16 cellular contexts compared by ENCODE assay signal in the genomic region with DNA sequence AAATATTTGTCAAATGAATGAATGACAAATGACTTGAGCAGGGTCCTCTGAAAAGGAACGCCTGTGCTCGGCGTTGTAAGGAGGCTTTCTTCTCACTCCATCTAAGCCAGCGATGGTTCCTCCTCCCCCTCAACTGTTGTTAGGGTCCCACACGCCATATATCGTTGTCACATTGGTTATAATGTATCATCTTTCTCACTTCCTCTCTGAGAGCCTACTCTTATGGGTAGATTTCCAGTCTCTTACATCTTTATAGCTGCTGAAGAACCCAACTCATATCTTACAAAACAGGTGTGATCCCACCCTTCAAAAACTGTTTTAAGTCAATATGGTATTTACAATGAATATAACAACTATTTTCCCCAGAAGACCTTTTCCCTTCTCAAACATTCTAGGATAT.
DNase-seq lines count a peak whose midpoint lies in the region; ATAC-seq and TF ChIP-seq lines count a peak whose summit lies in the region.
"Had no signal": no experiment of that assay in that cellular context is flagged by ENCODE, and none has a peak within 500 bp of the region (broad histone marks: within the 10 kb centered on the region; RNA-seq: fewer than 3 reads in every experiment).

No MANE protein-coding gene starts in this region.

- H3K4me3 Mint-ChIP-seq in Caco-2 (ENCODE audit: unreplicated experiment), result no peak overlapping the region
- no peak overlapping the region for H3K4me3 Mint-ChIP-seq in endothelial cell (ENCODE audit: unreplicated experiment)
- H3K4me3 Mint-ChIP-seq in stimulated activated memory B cell treated with anti-CD40 and anti-IgM and Interleukin-4, amounts not matched to agents 10 μg/mL and 1 μg/mL and 100 μg/mL, for 72 hours, result no peak overlapping the region
- H3K4me3 Mint-ChIP-seq: CD4-positive, alpha-beta T cell; H9; IgD-negative memory B cell had no signal

- no peak for ATAC-seq in stimulated activated memory B cell treated with anti-CD40 and anti-IgM and Interleukin-4, amounts not matched to agents 10 μg/mL and 1 μg/mL and 100 μg/mL, for 72 hours
- ATAC-seq: HepG2 had no signal

- no peak for DNase-seq in Caco-2
- DNase-seq in MV-4-11 (lab: John Stamatoyannopoulos, UW), result peak; percentile 21
- no peak for DNase-seq in endothelial cell (ENCODE audit: low spot score)
- no peak for DNase-seq in GM10266 (ENCODE audit: extremely low spot score)
- no peak for DNase-seq in A673 (ENCODE audit: low spot score)
- DNase-seq: ACHN; BE2C; C1 segment of cervical spinal cord; CD4-positive, alpha-beta T cell; DMS79; GDM1; H9; KBM-7 had no signal

- no peaks in the 10 kb centered on the region for H3K36me3 ChIP-seq in Caco-2 (ENCODE audit: control insufficient read depth, insufficient read depth, low read length)
- H3K36me3 ChIP-seq in A673 (ENCODE audit: insufficient read depth, low read length, poor library complexity, severe bottlenecking), result no peaks in the 10 kb centered on the region
- H3K36me3 ChIP-seq: BE2C had no signal

- H3K4me1 Mint-ChIP-seq in Caco-2 (ENCODE audit: low read depth, unreplicated experiment) (peaks cover 52% of the 10 kb centered on the region), endothelial cell (ENCODE audit: unreplicated experiment) (peaks cover 19% of the 10 kb centered on the region)
- H3K4me1 Mint-ChIP-seq in stimulated activated memory B cell treated with anti-CD40 and anti-IgM and Interleukin-4, amounts not matched to agents 10 μg/mL and 1 μg/mL and 100 μg/mL, for 72 hours, result no peaks in the 10 kb centered on the region

- H3K36me3 Mint-ChIP-seq in Caco-2 (ENCODE audit: insufficient read depth, unreplicated experiment) (no peaks in the 10 kb centered on the region), endothelial cell (ENCODE audit: low read depth, unreplicated experiment) (no peaks in the 10 kb centered on the region)
- no peaks in the 10 kb centered on the region for H3K36me3 Mint-ChIP-seq in stimulated activated memory B cell treated with anti-CD40 and anti-IgM and Interleukin-4, amounts not matched to agents 10 μg/mL and 1 μg/mL and 100 μg/mL, for 72 hours
- H3K36me3 Mint-ChIP-seq: IgD-negative memory B cell had no signal

- intact Hi-C loops in Caco-2 (cut with micrococcal nuclease; ENCODE audit: unreplicated experiment) (no loop called here), A673 (cut with micrococcal nuclease; ENCODE audit: unreplicated experiment) (no loop called here)

- BruUV-seq in Caco-2 (replicated peaks; lab: Mats Ljungman, UMichigan) (no TSS peak), A673 (replicated peaks; lab: Mats Ljungman, UMichigan) (no TSS peak)

- no peak overlapping the region for H3K27ac ChIP-seq in A673 (ENCODE audit: low read depth, low read length, poor library complexity, severe bottlenecking)

- H3K4me3 ChIP-seq in Caco-2 (ENCODE audit: low read depth, low read length) (no peak overlapping the region), A673 (ENCODE audit: low read depth, low read length, poor library complexity, severe bottlenecking) (no peak overlapping the region)

- H3K4me1 ChIP-seq in Caco-2, result peaks cover 48% of the 10 kb centered on the region
- no peaks in the 10 kb centered on the region for H3K4me1 ChIP-seq in A673 (ENCODE audit: insufficient read depth, low read length, poor library complexity, severe bottlenecking)
- H3K4me1 ChIP-seq: BE2C had no signal

- H3K9me3 ChIP-seq in Caco-2, result no peaks in the 10 kb centered on the region
- H3K9me3 ChIP-seq in A673 (ENCODE audit: low read depth, low read length, poor library complexity, severe bottlenecking), result no peaks in the 10 kb centered on the region
- H3K9me3 ChIP-seq: BE2C had no signal

- peak overlapping the region; percentile 44 for H3K27ac Mint-ChIP-seq in Caco-2 (ENCODE audit: unreplicated experiment)
- H3K27ac Mint-ChIP-seq in endothelial cell (ENCODE audit: unreplicated experiment), result peak overlapping the region; percentile 13
- H3K27ac Mint-ChIP-seq in stimulated activated memory B cell treated with anti-CD40 and anti-IgM and Interleukin-4, amounts not matched to agents 10 μg/mL and 1 μg/mL and 100 μg/mL, for 72 hours, result no peak overlapping the region
- H3K27ac Mint-ChIP-seq: CD4-positive, alpha-beta T cell; IgD-negative memory B cell had no signal

- H3K27me3 ChIP-seq in Caco-2 (replicated peaks; ENCODE audit: control insufficient read depth, insufficient read depth, low read length) (no peaks in the 10 kb centered on the region), A673 (replicated peaks; ENCODE audit: insufficient read depth, low read depth, low read length, poor library complexity) (peaks cover 12% of the 10 kb centered on the region)

- no peaks in the 10 kb centered on the region for H3K9me3 Mint-ChIP-seq in Caco-2 (ENCODE audit: unreplicated experiment)
- no peaks in the 10 kb centered on the region for H3K9me3 Mint-ChIP-seq in endothelial cell (ENCODE audit: unreplicated experiment)
- no peaks in the 10 kb centered on the region for H3K9me3 Mint-ChIP-seq in stimulated activated memory B cell treated with anti-CD40 and anti-IgM and Interleukin-4, amounts not matched to agents 10 μg/mL and 1 μg/mL and 100 μg/mL, for 72 hours
- H3K9me3 Mint-ChIP-seq: CD4-positive, alpha-beta T cell; H9; IgD-negative memory B cell had no signal

- POLR2A ChIA-PET in Caco-2 (lab: Charles Lee) (no interaction called here), A673 (lab: Charles Lee; ENCODE audit: low non-redundant PET) (no interaction called here)

- TF ChIP-seq CTCF in Caco-2 (IDR thresholded peaks at IDR 0.05; ENCODE audit: insufficient read depth in 1 of 2, low read depth in 1 of 2, low read length in 1 of 2, severe bottlenecking in 1 of 2, unreplicated experiment in 1 of 2), result no peak
- TF ChIP-seq CTCF in endothelial cell (IDR thresholded peaks at IDR 0.05; ENCODE audit: unreplicated experiment), result no peak
- no peak for TF ChIP-seq CTCF in GM10266 (IDR thresholded peaks at IDR 0.05; ENCODE audit: control insufficient read depth, insufficient read depth, low read depth, missing control alignments)
- TF ChIP-seq CTCF in A673 (conservative IDR thresholded peaks at IDR 0.05; ENCODE audit: low read depth, low read length), result no peak

- H3K27me3 Mint-ChIP-seq in Caco-2 (ENCODE audit: insufficient read depth, unreplicated experiment), result no peaks in the 10 kb centered on the region
- H3K27me3 Mint-ChIP-seq in endothelial cell (ENCODE audit: unreplicated experiment), result no peaks in the 10 kb centered on the region
- H3K27me3 Mint-ChIP-seq in stimulated activated memory B cell treated with anti-CD40 and anti-IgM and Interleukin-4, amounts not matched to agents 10 μg/mL and 1 μg/mL and 100 μg/mL, for 72 hours, result peaks cover 8% of the 10 kb centered on the region

- CTCF ChIA-PET in Caco-2 (lab: Charles Lee) (no interaction called here), A673 (lab: Charles Lee) (no interaction called here)
